In genomic region chr15:77702211-77702957, GRCh38 we compare ENCODE assay signal across 9 cellular contexts.
DNase-seq lines count a peak whose midpoint lies in the region; FAIRE-seq and TF ChIP-seq lines count a peak whose summit lies in the region.
"Had no signal": no experiment of that assay in that cellular context is flagged by ENCODE, and none has a peak within 500 bp of the region (broad histone marks: within the 10 kb centered on the region; RNA-seq: fewer than 3 reads in every experiment).

No MANE protein-coding gene starts in this region.

- no peak overlapping the region for H3K9ac ChIP-seq in kidney (ENCODE audit: low read length in 2 of 2)

- H3K27ac ChIP-seq in kidney (ENCODE audit: low read depth in 2 of 2, low read length in 2 of 2), result no peak overlapping the region
- H3K27ac ChIP-seq: gastroesophageal sphincter, tibial artery had no signal

- no peaks in the 10 kb centered on the region for H3K4me1 ChIP-seq in kidney (ENCODE audit: control insufficient read depth in 1 of 2, insufficient read depth in 1 of 2, low read depth in 1 of 2, low read length in 2 of 2)
- H3K4me1 ChIP-seq: gastroesophageal sphincter, tibial artery had no signal

- no peaks in the 10 kb centered on the region for H3K36me3 ChIP-seq in kidney (ENCODE audit: control insufficient read depth in 1 of 2, insufficient read depth in 2 of 2, low read length in 2 of 2)
- H3K36me3 ChIP-seq: gastroesophageal sphincter, tibial artery had no signal

- no peaks in the 10 kb centered on the region for H3K9me3 ChIP-seq in kidney (ENCODE audit: control insufficient read depth in 1 of 2, low read length in 2 of 2)
- H3K9me3 ChIP-seq: gastroesophageal sphincter, tibial artery had no signal

- in situ Hi-C loops in T47D (cut with HindIII; ENCODE audit: low pct_unique_long_range_greater_than_20kb, low sequenced_read_pairs), result no loop called here

- DNase-seq in GM19240 (ENCODE audit: insufficient read length, low spot score) (peak; percentile 36), NAMALWA (ENCODE audit: low spot score) (peak; percentile 32), T47D (ENCODE audit: low read depth in 1 of 2, low spot score in 1 of 2) (peak; percentile 89 to 93), myocyte (ENCODE audit: low read depth) (peak; percentile 24), pons (ENCODE audit: low spot score) (no peak), kidney (no peak), HCEC 1CT (no peak)
- DNase-seq: tibial artery had no signal

- no peak for TF ChIP-seq CTCF in kidney (IDR thresholded peaks at IDR 0.05; ENCODE audit: borderline replicate concordance, extremely low read depth, insufficient read depth)

- intact Hi-C loops in kidney (cut with DNase I), result no loop called here

- H3K4me3 ChIP-seq in kidney (ENCODE audit: low read length in 2 of 2), result no peak overlapping the region
- H3K4me3 ChIP-seq: gastroesophageal sphincter, tibial artery had no signal

- FAIRE-seq in kidney (lab: Jason Lieb, UNC), result no peak

Comparison
In these comparisons a context has a peak if more than half of its experiments do, and no peak if none do; other contexts are left out.
1. DNase-seq: peak in GM19240 (single experiment), NAMALWA (single experiment), T47D (2 of 2) and myocyte (single experiment); none in pons (single experiment), kidney (single experiment) and HCEC 1CT (single experiment).